Comparison of ENCODE assay signal across 16 cellular contexts in genomic region chr2:209305026-209305425, GRCh38.
DNase-seq lines count a peak whose midpoint lies in the region; FAIRE-seq and TF ChIP-seq lines count a peak whose summit lies in the region.
"Had no signal": no experiment of that assay in that cellular context is flagged by ENCODE, and none has a peak within 500 bp of the region (broad histone marks: within the 10 kb centered on the region; RNA-seq: fewer than 3 reads in every experiment).

No MANE protein-coding gene starts in this region.

- H4K8ac ChIP-seq in H9 (replicated peaks; ENCODE audit: insufficient read length, low read depth, low read length) (no peak overlapping the region), H1 (ENCODE audit: extremely low read depth, insufficient read depth, low read length) (no peak overlapping the region)

- H3K36me3 ChIP-seq in Karpas-422 (ENCODE audit: insufficient read depth, low read length) (no peaks in the 10 kb centered on the region), H1 (ENCODE audit: control insufficient read depth in 2 of 4, insufficient read depth in 4 of 4, low read length in 3 of 4) (peaks cover 4 to 55% (median 25%) of the 10 kb centered on the region in 4 experiments), neural cell (ENCODE audit: insufficient read depth, low read length) (no peaks in the 10 kb centered on the region)

- no peak overlapping the region for H3T11ph ChIP-seq in H9 (ENCODE audit: low read length)

- H3K4me1 ChIP-seq in H9 (ENCODE audit: insufficient read depth, low read length) (no peaks in the 10 kb centered on the region; the same call in 1 of the 2 replicates), Karpas-422 (ENCODE audit: low read length) (no peaks in the 10 kb centered on the region), H1 (replicated peaks in 1 of 4; ENCODE audit: control insufficient read depth in 3 of 4, insufficient read depth in 4 of 4, low read length in 3 of 4) (peaks cover 0 to 14% (median 8%) of the 10 kb centered on the region in 4 experiments; a peak in 3 of 7 replicates)

- H3K4me3 ChIP-seq in Karpas-422 (ENCODE audit: low read length) (no peak overlapping the region), H1 (ENCODE audit: extremely low read depth in 1 of 4, insufficient read depth in 2 of 4, low read depth in 3 of 4, low read length in 4 of 4) (peak overlapping the region in 1 of 4 experiments; percentile 46; a peak in 2 of 8 replicates), neural cell (ENCODE audit: low read length) (no peak overlapping the region)
- H3K4me3 ChIP-seq: GM12878 had no signal

- H3K56ac ChIP-seq in H9 (ENCODE audit: insufficient read length, low read depth, low read length) (no peak overlapping the region), H1 (replicated peaks; ENCODE audit: insufficient read length, low read depth, low read length) (no peak overlapping the region)

- H3K79me2 ChIP-seq in H9 (ENCODE audit: insufficient read depth, low read length) (peaks cover 6% of the 10 kb centered on the region; the same call in 1 of the 2 replicates), Karpas-422 (ENCODE audit: low read length) (no peaks in the 10 kb centered on the region), H1 (ENCODE audit: control insufficient read depth in 1 of 2, insufficient read depth in 2 of 2, low read length in 2 of 2) (peaks cover 2 to 28% of the 10 kb centered on the region in 2 experiments; a peak in 3 of 4 replicates), neural cell (replicated peaks; ENCODE audit: insufficient read depth, low read length) (no peaks in the 10 kb centered on the region)

- H3K4ac ChIP-seq in H9 (ENCODE audit: low read depth, low read length) (no peak overlapping the region), H1 (replicated peaks; ENCODE audit: insufficient read length, low read depth, low read length) (no peak overlapping the region)

- H2BK5ac ChIP-seq in H9 (ENCODE audit: insufficient read length, low read length) (no peak overlapping the region), H1 (ENCODE audit: low read depth, low read length) (no peak overlapping the region)

- H3K4me1 Mint-ChIP-seq in H9 = peaks cover 50 to 69% of the 10 kb centered on the region in 2 experiments
- H3K4me1 Mint-ChIP-seq: B cell had no signal

- H2AFZ ChIP-seq in H9 (ENCODE audit: low read length) (no peak overlapping the region), Karpas-422 (ENCODE audit: low read length) (no peak overlapping the region), H1 (ENCODE audit: low read length) (no peak overlapping the region), neural cell (ENCODE audit: low read depth, low read length) (no peak overlapping the region)

- H4K20me1 ChIP-seq in H9 (ENCODE audit: control insufficient read depth, insufficient read depth, insufficient read length) = no peaks in the 10 kb centered on the region
- no peaks in the 10 kb centered on the region for H4K20me1 ChIP-seq in Karpas-422 (ENCODE audit: insufficient read depth, low read depth, low read length)
- H4K20me1 ChIP-seq in H1 (replicated peaks in 1 of 2; ENCODE audit: control insufficient read depth in 1 of 2, insufficient read depth in 2 of 2, low read length in 2 of 2) = peaks cover 0 to 3% of the 10 kb centered on the region in 2 experiments
- H4K20me1 ChIP-seq in neural cell (ENCODE audit: insufficient read depth) = no peaks in the 10 kb centered on the region

- TF ChIP-seq CTCF in H9 (conservative IDR thresholded peaks at IDR 0.05) (no peak), H1 (IDR thresholded peaks at IDR 0.05; ENCODE audit: control extremely low read depth in 1 of 3, insufficient read depth in 1 of 3, low read depth in 1 of 3, low read length in 3 of 3) (no peak), neural cell (IDR thresholded peaks at IDR 0.05; ENCODE audit: poor library complexity, severe bottlenecking) (no peak)

- H2BK120ac ChIP-seq in H9 (ENCODE audit: low read depth, low read length, poor library complexity, severe bottlenecking) = no peak overlapping the region
- no peak overlapping the region for H2BK120ac ChIP-seq in H1 (replicated peaks; ENCODE audit: low read depth, low read length)

- peaks cover 0 to 22% of the 10 kb centered on the region in 2 experiments; a peak in 4 of 5 replicates for H3K9me3 Mint-ChIP-seq in H9
- H3K9me3 Mint-ChIP-seq: CD4-positive, alpha-beta T cell had no signal

- TF ChIP-seq RAD21 in H1 (IDR thresholded peaks at IDR 0.05 in 1 of 2, conservative IDR thresholded peaks at IDR 0.05 in 1 of 2; ENCODE audit: low read depth in 2 of 2, low read length in 2 of 2) (no peak), neural cell (conservative IDR thresholded peaks at IDR 0.05) (no peak)

- no peak overlapping the region for H2BK20ac ChIP-seq in H9 (ENCODE audit: low read depth, low read length, poor library complexity, severe bottlenecking)
- no peak overlapping the region for H2BK20ac ChIP-seq in H1 (ENCODE audit: low read length)

- no peak overlapping the region for H2AK5ac ChIP-seq in H9 (ENCODE audit: insufficient read length, low read length)
- no peak overlapping the region for H2AK5ac ChIP-seq in H1 (ENCODE audit: low read depth, low read length)

- peak overlapping the region; percentile 19 for H3K4me2 ChIP-seq in H9 (ENCODE audit: insufficient read depth, insufficient read length, low read length)
- H3K4me2 ChIP-seq in Karpas-422 (ENCODE audit: low read depth, low read length, poor library complexity, severe bottlenecking) = no peak overlapping the region
- peak overlapping the region; percentile 16 to 38; a peak in 3 of 4 replicates for H3K4me2 ChIP-seq in H1 (ENCODE audit: insufficient read depth in 1 of 2, low read depth in 2 of 2, low read length in 2 of 2)
- no peak overlapping the region for H3K4me2 ChIP-seq in neural cell (ENCODE audit: low read length)

- CTCF ChIA-PET in H1 (lab: Charles Lee; ENCODE audit: partially characterized antibody) = interaction anchor here (0.6 kb wide), 1 partner anchor 931 kb away, joined by 3 read pairs; no protein-coding TSS in a partner anchor

- H3K14ac ChIP-seq in H9 (ENCODE audit: insufficient read depth, low read length) (no peak overlapping the region), H1 (ENCODE audit: insufficient read length) (no peak overlapping the region)

- no peak for TF ChIP-seq POLR2A in H1 (IDR thresholded peaks at IDR 0.05; ENCODE audit: control extremely low read depth in 1 of 2, low read depth in 2 of 2, low read length in 2 of 2)

- H3K9me2 ChIP-seq in Karpas-422 (replicated peaks; ENCODE audit: insufficient read depth, low read length) (no peaks in the 10 kb centered on the region), neural cell (ENCODE audit: insufficient read depth, low read length) (no peaks in the 10 kb centered on the region)

- H3K27me3 ChIP-seq in H9 (ENCODE audit: insufficient read depth, low read length) = no peaks in the 10 kb centered on the region
- no peaks in the 10 kb centered on the region for H3K27me3 ChIP-seq in Karpas-422 (ENCODE audit: low read length)
- no peaks in the 10 kb centered on the region for H3K27me3 ChIP-seq in H1 (replicated peaks in 1 of 4; ENCODE audit: control insufficient read depth in 3 of 4, extremely low read depth in 1 of 4, insufficient read depth in 3 of 4, low read length in 3 of 4)
- H3K27me3 ChIP-seq in neural cell (ENCODE audit: insufficient read depth, low read depth, low read length) = no peaks in the 10 kb centered on the region

- H3K9ac ChIP-seq in H9 (ENCODE audit: extremely low read depth, insufficient read length, low read length) = no peak overlapping the region
- no peak overlapping the region for H3K9ac ChIP-seq in Karpas-422 (ENCODE audit: low read length)
- no peak overlapping the region for H3K9ac ChIP-seq in H1 (replicated peaks in 1 of 4; ENCODE audit: extremely low read depth in 1 of 4, low read depth in 3 of 4, low read length in 3 of 4)
- H3K9ac ChIP-seq in neural cell (ENCODE audit: low read length) = no peak overlapping the region

- H3K23ac ChIP-seq in H9 (ENCODE audit: insufficient read length, low read depth, low read length) (no peak overlapping the region), H1 (ENCODE audit: insufficient read length) (no peak overlapping the region)

- no peaks in the 10 kb centered on the region for H3F3A ChIP-seq in neural cell (ENCODE audit: insufficient read depth, low read length, poor library complexity, severe bottlenecking)

- peak overlapping the region; percentile 63 to 99; a peak in 4 of 5 replicates for H3K4me3 Mint-ChIP-seq in H9
- H3K4me3 Mint-ChIP-seq: B cell; CD4-positive, alpha-beta T cell had no signal

- peak overlapping the region; percentile 59 to 98 (median 96); a peak in 4 of 7 replicates for H3K27ac Mint-ChIP-seq in H9
- H3K27ac Mint-ChIP-seq: B cell; CD4-positive, alpha-beta T cell had no signal

- H3K23me2 ChIP-seq in H9 (ENCODE audit: insufficient read length, low read depth, low read length, poor library complexity, severe bottlenecking) (no peaks in the 10 kb centered on the region), H1 (ENCODE audit: low read depth, low read length) (no peaks in the 10 kb centered on the region; the same call in 1 of the 2 replicates)

- no peak for FAIRE-seq in H1 (lab: Jason Lieb, UNC)
- FAIRE-seq: A204.1, GM12878, GM18507 had no signal

- no peak for TF ChIP-seq EP300 in H1 (IDR thresholded peaks at IDR 0.05; ENCODE audit: borderline replicate concordance in 1 of 2, low read depth in 2 of 2, low read length in 2 of 2)
- no peak for TF ChIP-seq EP300 in neural cell (conservative IDR thresholded peaks at IDR 0.05; ENCODE audit: poor library complexity, severe bottlenecking)

- H3K9me3 ChIP-seq in H9 (ENCODE audit: control insufficient read depth, low read depth, low read length) (no peaks in the 10 kb centered on the region), Karpas-422 (ENCODE audit: low read length) (no peaks in the 10 kb centered on the region), H1 (ENCODE audit: insufficient read depth in 2 of 2, low read depth in 1 of 2, low read length in 1 of 2) (peaks cover 0 to 4% of the 10 kb centered on the region in 2 experiments; a peak in 2 of 4 replicates), neural cell (ENCODE audit: low read length) (no peaks in the 10 kb centered on the region)

- H4K91ac ChIP-seq in H9 (ENCODE audit: insufficient read length, low read depth, low read length) = no peak overlapping the region
- no peak overlapping the region for H4K91ac ChIP-seq in H1 (replicated peaks; ENCODE audit: insufficient read length, low read length)

- no peak overlapping the region for H2BK15ac ChIP-seq in H9 (ENCODE audit: low read depth, low read length)
- H2BK15ac ChIP-seq in H1 (ENCODE audit: low read length) = no peak overlapping the region

- H3K27me3 Mint-ChIP-seq in H9 (ENCODE audit: low read depth) = peaks cover 2% of the 10 kb centered on the region; the same call in 1 of the 2 replicates
- H3K27me3 Mint-ChIP-seq: CD4-positive, alpha-beta T cell had no signal

- no peak for DNase-seq in H9
- DNase-seq in Karpas-422 = peak; percentile 21
- DNase-seq in H1 (ENCODE audit: low read depth in 1 of 2, low spot score in 2 of 2) = no peak
- DNase-seq in activated naive CD4-positive, alpha-beta T cell treated with anti-CD3 and anti-CD28 coated beads, Interleukin-2, amount 50 U/mL, for 16 hours = no peak
- no peak for DNase-seq in NCI-H526 treated with DMSO at 0.1 percent for 48 hours (lab: John Stamatoyannopoulos, UW)
- no peak for DNase-seq in activated CD4-positive, alpha-beta T cell treated with anti-CD3 and anti-CD28 coated beads for 4 hours
- DNase-seq: C1 segment of cervical spinal cord; Calu3; CD4-positive, alpha-beta T cell; DMS 273 treated with DMSO at 0.1 percent for 48 hours had no signal

- H3K79me1 ChIP-seq in H9 (ENCODE audit: insufficient read depth, low read depth, low read length, poor library complexity, severe bottlenecking) (no peaks in the 10 kb centered on the region), H1 (ENCODE audit: low read depth, low read length) (no peaks in the 10 kb centered on the region)

- POLR2A ChIA-PET in H1 (lab: Charles Lee; ENCODE audit: partially characterized antibody) = interaction anchor here (0.6 to 2.2 kb wide), 10 partner anchors 9 to 1053 kb away, joined by 3 to 8 read pairs (median 4); partner anchors contain the start of gene PTH2R

- no peak overlapping the region for H4K5ac ChIP-seq in H9 (ENCODE audit: insufficient read length, low read depth, low read length)
- H4K5ac ChIP-seq in H1 (ENCODE audit: insufficient read length, low read depth, low read length) = no peak overlapping the region

- whole genome bisulfite sequencing in H9 (ENCODE audit: extremely low coverage, insufficient read length, low lambda C conversion rate) = no CpG with 5 or more reads among the region's 2 CpGs
- 37% methylated on average over 2 of the region's 2 CpGs; no CpG with 5 or more reads in 1 of the 2 experiments for WGBS in H1 (ENCODE audit: extremely low coverage in 1 of 2, insufficient coverage in 1 of 2, insufficient read length in 1 of 2, insufficient replicate concordance in 2 of 2, low coverage in 1 of 2, low lambda C conversion rate in 2 of 2, missing lambda C conversion rate in 1 of 2), 2 experiments

- H3K27ac ChIP-seq in H9 (ENCODE audit: insufficient read length, low read depth, low read length) = peak overlapping the region; percentile 33
- no peak overlapping the region for H3K27ac ChIP-seq in Karpas-422 (ENCODE audit: low read length)
- H3K27ac ChIP-seq in H1 (ENCODE audit: low read depth, low read length) = no peak overlapping the region
- peak overlapping the region; percentile 22 for H3K27ac ChIP-seq in neural cell (ENCODE audit: low read length)
- H3K27ac ChIP-seq: HL-60 had no signal

- H3K18ac ChIP-seq in H9 (ENCODE audit: insufficient read length, low read depth, low read length) (no peak overlapping the region), H1 (ENCODE audit: extremely low read depth, low read length) (no peak overlapping the region; the same call in 1 of the 2 replicates)

- H2BK12ac ChIP-seq in H9 (ENCODE audit: insufficient read length, low read depth, low read length) (no peak overlapping the region), H1 (ENCODE audit: low read depth, low read length) (no peak overlapping the region)

- H3K36me3 Mint-ChIP-seq in H9 (ENCODE audit: insufficient read depth in 1 of 3, low read depth in 3 of 3) = peaks cover 61 to 81% (median 77%) of the 10 kb centered on the region in 3 experiments

Comparison
In these comparisons a context has a peak if more than half of its experiments do, and no peak if none do; other contexts are left out.
1. H3K27ac ChIP-seq: peak in H9 (single experiment) and neural cell (single experiment); none in Karpas-422 (single experiment) and H1 (single experiment).
2. H3K4me2 ChIP-seq: peak in H9 (single experiment) and H1 (2 of 2); none in Karpas-422 (single experiment) and neural cell (single experiment).